In genomic region chr16:15736529-15736928, GRCh38 we compare ENCODE assay signal across 1 cellular context.
A peak's percentile ranks its signal among the peaks of the same experiment; 100 is the strongest.
TF ChIP-seq lines count a peak whose summit lies in the region.

No MANE protein-coding gene starts in this region.

TF ChIP-seq in H1, 55 proteins besides CTCF, POLR2A, EP300 and RAD21:
- TF ChIP-seq KDM1A (IDR thresholded peaks at IDR 0.05; ENCODE audit: borderline replicate concordance, low read length) (no peak), SIN3A (conservative IDR thresholded peaks at IDR 0.05 in 1 of 2, IDR thresholded peaks at IDR 0.05 in 1 of 2; ENCODE audit: low read depth in 1 of 2, low read length in 2 of 2) (no peak), TCF12 (IDR thresholded peaks at IDR 0.05; ENCODE audit: low read depth, low read length) (0 out of 2 replicates have a peak, but pooled peaks have one; percentile 39), NANOG (IDR thresholded peaks at IDR 0.05; ENCODE audit: insufficient read depth, low read depth, low read length, poor library complexity, severe bottlenecking) (peak; percentile 77), CEBPB (IDR thresholded peaks at IDR 0.05; ENCODE audit: low read depth, low read length) (no peak)
TF ChIP-seq in H1: peak in this region for 2.
